9 cellular contexts compared by ENCODE assay signal in genomic region chr9:33374634-33375237, GRCh38. TPM values are rescaled to one million over a fixed set of nuclear protein-coding genes. Genes with fewer than 3 reads are reported as not detected.
DNase-seq lines count a peak whose midpoint lies in the region; ATAC-seq and TF ChIP-seq lines count a peak whose summit lies in the region.
"Had no signal": no experiment of that assay in that cellular context is flagged by ENCODE, and none has a peak within 500 bp of the region (broad histone marks: within the 10 kb centered on the region; RNA-seq: fewer than 3 reads in every experiment).

No MANE protein-coding gene starts in this region.

- peak; percentile 72 for ATAC-seq in HG02885 (IDR thresholded peaks at IDR 0.05; ENCODE audit: poor library complexity, unreplicated experiment)

- no peaks in the 10 kb centered on the region for H3K27me3 ChIP-seq in dorsolateral prefrontal cortex

- H3K4me3 ChIP-seq in dorsolateral prefrontal cortex (peak overlapping the region in 34 of 59 donors; percentile 7 to 52 (median 29)), lower leg skin (ENCODE audit: low read depth, poor library complexity, severe bottlenecking) (no peak overlapping the region)

- TF ChIP-seq CTCF in dorsolateral prefrontal cortex (IDR thresholded peaks at IDR 0.05 in 54 of 56, conservative IDR thresholded peaks at IDR 0.05 in 2 of 56; ENCODE audit: low read depth in 1 of 56, partially characterized antibody in 56 of 56) (peak; percentile 78 to 94 (median 86)), lower leg skin (IDR thresholded peaks at IDR 0.05) (peak in 1 of 3 donors; percentile 54)

- intact Hi-C loops in dorsolateral prefrontal cortex (cut with DNase I) (loop anchor here (5.0 to 10.0 kb wide), 2 partner anchors 90 to 93 kb away; no protein-coding TSS in a partner anchor), lower leg skin (cut with DNase I; ENCODE audit: low total_unique reads) (loop anchor here (10.0 kb wide), 1 partner anchor 90 kb away; no protein-coding TSS in a partner anchor)

- TF ChIP-seq POLR2A in lower leg skin (IDR thresholded peaks at IDR 0.05), result no peak

- H3K27ac ChIP-seq in dorsolateral prefrontal cortex, result peak overlapping the region in 40 of 59 donors; percentile 1 to 84 (median 66)

- DNase-seq in GF-D8 (lab: John Stamatoyannopoulos, UW), result peak; percentile 15
- DNase-seq in NCI-H510A (lab: John Stamatoyannopoulos, UW), result peak; percentile 24
- DNase-seq in activated CD4-positive, alpha-beta T cell treated with anti-CD3 and anti-CD28 coated beads, Interleukin-2, amount 50 U/mL, for 24 hours (ENCODE audit: low read depth in 1 of 2, low spot score in 1 of 2), result peak; percentile 33 to 60
- DNase-seq in dorsolateral prefrontal cortex, result peak; percentile 32 to 86 (median 76)
- peak; percentile 74 to 91 for DNase-seq in lower leg skin (ENCODE audit: low spot score in 2 of 2)
- DNase-seq in stimulated activated CD4-positive, alpha-beta T cell treated with anti-CD3 and anti-CD28 coated beads, TNF-alpha, amount 100 ng/mL, for 24 hours (ENCODE audit: low read depth in 3 of 3), result peak; percentile 38 to 58 (median 56)
- no peak for DNase-seq in NK-92 (lab: John Stamatoyannopoulos, UW; ENCODE audit: unreplicated experiment)

- WGBS in lower leg skin, 2 donors, result 62% methylated on average over 6 of the region's 6 CpGs

RNA-seq across cellular contexts. Expression of gene AQP7, which starts 27.6 kb away (rescaled TPM):
- total RNA-seq in dorsolateral prefrontal cortex (1 to 10 TPM in 84 of 120 experiments, under 1 TPM in 27, not detected in 9; 0.21 to 7.7 (median 1.7) TPM), lower leg skin (10 to 100 TPM in 2 of 4 donors, 1 to 10 TPM in 2; 2.7 to 20.7 (median 9.6) TPM)
- total RNA-seq: temporal lobe had no signal
